Comparison of ENCODE assay signal across 17 cellular contexts in genomic region chr9:107905313-107906027, GRCh38.
DNase-seq lines count a peak whose midpoint lies in the region; ATAC-seq and TF ChIP-seq lines count a peak whose summit lies in the region.
"Had no signal": no experiment of that assay in that cellular context is flagged by ENCODE, and none has a peak within 500 bp of the region (broad histone marks: within the 10 kb centered on the region; RNA-seq: fewer than 3 reads in every experiment).

No MANE protein-coding gene starts in this region.

- H3K27ac ChIP-seq in lower lobe of right lung: no peak overlapping the region
- H3K27ac ChIP-seq: psoas muscle had no signal

- DNase-seq in G401 (ENCODE audit: low spot score) (peak; percentile 2), NCI-H2171 treated with DMSO at 0.1 percent for 48 hours (lab: John Stamatoyannopoulos, UW) (peak; percentile 56), fibroblast of peridontal ligament (ENCODE audit: extremely low read depth) (peak; percentile 63), pons (ENCODE audit: low spot score) (peak; percentile 55), COLO829 (ENCODE audit: low spot score) (no peak), activated T-cell treated with anti-CD3 and anti-CD28 coated beads for 4 hours (no peak), lower lobe of right lung (no peak)
- DNase-seq: activated naive CD4-positive, alpha-beta T cell treated with anti-CD3 and anti-CD28 coated beads, Interleukin-2, amount 10 ng/mL, durations not matched to agents 7 days and 5 days; BE2C; DMS53; H7; natural killer cell; NCI-H2029; trophoblast cell had no signal

- no peaks in the 10 kb centered on the region for H3K36me3 ChIP-seq in lower lobe of right lung
- H3K36me3 ChIP-seq: BE2C had no signal

- no peaks in the 10 kb centered on the region for H3K4me1 ChIP-seq in lower lobe of right lung
- H3K4me1 ChIP-seq: BE2C, psoas muscle had no signal

- no peak overlapping the region for H3K4me3 ChIP-seq in lower lobe of right lung
- H3K4me3 ChIP-seq: lung, psoas muscle had no signal

- H3K27me3 ChIP-seq in lower lobe of right lung (ENCODE audit: low read depth): no peaks in the 10 kb centered on the region
- H3K27me3 ChIP-seq: BE2C had no signal

- no peak for TF ChIP-seq CTCF in lower lobe of right lung (IDR thresholded peaks at IDR 0.05)

- intact Hi-C loops in lower lobe of right lung (cut with DNase I): no loop called here

- no peaks in the 10 kb centered on the region for H3K9me3 ChIP-seq in lower lobe of right lung
- H3K9me3 ChIP-seq: BE2C, psoas muscle had no signal

- in situ Hi-C loops in G401 (cut with HindIII; ENCODE audit: low sequenced_read_pairs): no loop called here

- ATAC-seq in lower lobe of right lung (no peak), GM19452 (IDR thresholded peaks at IDR 0.05; ENCODE audit: unreplicated experiment) (no peak)
- ATAC-seq: natural killer cell, psoas muscle had no signal

Comparison
In these comparisons a context has a peak if more than half of its experiments do, and no peak if none do; other contexts are left out.
1. DNase-seq: peak in G401 (single experiment), NCI-H2171 treated with DMSO at 0.1 percent for 48 hours (single experiment), fibroblast of peridontal ligament (single experiment) and pons (single experiment); none in COLO829 (single experiment), activated T-cell treated with anti-CD3 and anti-CD28 coated beads for 4 hours (single experiment) and lower lobe of right lung (single experiment).